Comparison of ENCODE assay signal across 8 cellular contexts in genomic region chr2:10497797-10498251, GRCh38.
DNase-seq lines count a peak whose midpoint lies in the region; TF ChIP-seq lines count a peak whose summit lies in the region.

No MANE protein-coding gene starts in this region.

- TF ChIP-seq CTCF in astrocyte of the spinal cord (IDR thresholded peaks at IDR 0.05; ENCODE audit: low read depth, low read length) = no peak

- in situ Hi-C loops in ACHN (cut with HindIII; ENCODE audit: low pct_ligation_motif_present, low pct_unique_long_range_greater_than_20kb, low sequenced_read_pairs) (no loop called here), astrocyte of the spinal cord (cut with HindIII; ENCODE audit: low sequenced_read_pairs) (no loop called here)

- DNase-seq in ACHN = peak; percentile 75
- peak; percentile 53 for DNase-seq in HS-5 (ENCODE audit: low read depth)
- DNase-seq in SW 1271 (lab: John Stamatoyannopoulos, UW) = peak; percentile 39 to 64
- peak; percentile 67 for DNase-seq in astrocyte of the spinal cord (ENCODE audit: low read depth, low spot score)
- DNase-seq in left kidney (ENCODE audit: low read depth, low spot score) = peak; percentile 74
- DNase-seq in stimulated activated CD8-positive, alpha-beta memory T cell treated with anti-CD3 and anti-CD28 coated beads, Interleukin-2, amount 100 ng/mL, for 1 hour (ENCODE audit: low read depth in 2 of 2) = peak; percentile 20 to 40
- no peak for DNase-seq in retina
- DNase-seq in NCI-H526 treated with DMSO at 0.1 percent for 48 hours (lab: John Stamatoyannopoulos, UW) = no peak

- no peak overlapping the region for H3K4me3 ChIP-seq in astrocyte of the spinal cord (ENCODE audit: low read depth, low read length)

Comparison
In these comparisons a context has a peak if more than half of its experiments do, and no peak if none do; other contexts are left out.
1. DNase-seq: peak in ACHN (single experiment), HS-5 (single experiment), SW 1271 (2 of 2), astrocyte of the spinal cord (single experiment), left kidney (single experiment) and stimulated activated CD8-positive, alpha-beta memory T cell treated with anti-CD3 and anti-CD28 coated beads, Interleukin-2, amount 100 ng/mL, for 1 hour (2 of 2); none in retina (single experiment) and NCI-H526 treated with DMSO at 0.1 percent for 48 hours (single experiment).